13 cellular contexts compared by ENCODE assay signal in the genomic region with DNA sequence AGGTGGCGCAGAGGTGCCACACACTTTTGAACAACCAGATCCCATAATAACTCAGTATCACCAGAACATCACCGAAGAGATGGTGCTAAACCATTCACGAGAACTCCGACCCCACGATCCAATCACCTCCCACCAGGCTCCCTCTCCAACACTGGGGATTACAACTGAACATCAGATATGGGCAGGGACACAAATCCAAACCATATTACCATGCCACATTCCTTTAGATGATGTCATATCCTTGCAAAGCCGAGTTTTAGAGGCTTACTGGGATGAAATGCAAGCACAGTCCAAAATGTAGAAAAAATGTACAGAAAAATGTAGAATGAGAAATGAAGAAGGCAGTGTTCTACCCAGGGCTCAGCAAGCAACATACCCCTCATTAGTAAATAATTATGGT.
A peak's percentile ranks its signal among the peaks of the same experiment; 100 is the strongest.
DNase-seq lines count a peak whose midpoint lies in the region; TF ChIP-seq lines count a peak whose summit lies in the region.
"Had no signal": no experiment of that assay in that cellular context is flagged by ENCODE, and none has a peak within 500 bp of the region (broad histone marks: within the 10 kb centered on the region; RNA-seq: fewer than 3 reads in every experiment).

No MANE protein-coding gene starts in this region.

- H3K18ac ChIP-seq in neuronal stem cell (ENCODE audit: low read length), result no peak overlapping the region

- no peak overlapping the region for H3K14ac ChIP-seq in neuronal stem cell (ENCODE audit: low read length)

- peaks cover 24% of the 10 kb centered on the region for H3K4me1 ChIP-seq in SJCRH30
- H3K4me1 ChIP-seq in neuronal stem cell (ENCODE audit: control insufficient read depth in 2 of 2, insufficient read depth in 1 of 2, low read depth in 1 of 2, low read length in 2 of 2), result no peaks in the 10 kb centered on the region

- no peak overlapping the region for H3K9ac ChIP-seq in neuronal stem cell (ENCODE audit: low read depth, low read length, poor library complexity)

- no peak overlapping the region for H2AFZ ChIP-seq in neuronal stem cell (ENCODE audit: low read length)

- H4K91ac ChIP-seq in neuronal stem cell (ENCODE audit: low read depth, low read length, poor library complexity), result no peak overlapping the region

- H4K8ac ChIP-seq in neuronal stem cell (ENCODE audit: low read depth, low read length), result no peak overlapping the region

- H3K4me2 ChIP-seq in neuronal stem cell (ENCODE audit: insufficient read depth, low read length, poor library complexity, severe bottlenecking), result no peak overlapping the region

- no CpG with 5 or more reads among the region's 6 CpGs for WGBS in neuronal stem cell (ENCODE audit: extremely low coverage in 2 of 2, insufficient read length in 2 of 2, insufficient replicate concordance in 1 of 2), 2 donors

- H3K27ac ChIP-seq in SJCRH30 (peak overlapping the region; percentile 38), caudate nucleus (ENCODE audit: low read depth, low read length) (no peak overlapping the region), neuronal stem cell (replicated peaks; ENCODE audit: low read length) (no peak overlapping the region)

- H2BK120ac ChIP-seq in neuronal stem cell (ENCODE audit: low read depth, low read length), result no peak overlapping the region

- no peak overlapping the region for H2BK15ac ChIP-seq in neuronal stem cell (ENCODE audit: low read length)

- H3K4ac ChIP-seq in neuronal stem cell (ENCODE audit: low read length), result no peak overlapping the region

- H3K36me3 ChIP-seq in SJCRH30, result no peaks in the 10 kb centered on the region
- no peaks in the 10 kb centered on the region for H3K36me3 ChIP-seq in neuronal stem cell (replicated peaks in 1 of 2; ENCODE audit: control insufficient read depth in 2 of 2, insufficient read depth in 2 of 2, low read length in 2 of 2)

- TF ChIP-seq CTCF in retinal pigment epithelial cell (conservative IDR thresholded peaks at IDR 0.05; ENCODE audit: low read depth, low read length), result no peak

- H2BK12ac ChIP-seq in neuronal stem cell (ENCODE audit: low read length), result no peak overlapping the region

- no peaks in the 10 kb centered on the region for H3K79me1 ChIP-seq in neuronal stem cell (ENCODE audit: low read depth, low read length)

- DNase-seq in GM03348 (ENCODE audit: low spot score) (peak; percentile 63), SJCRH30 (peak; percentile 53 to 70), fibroblast of peridontal ligament (ENCODE audit: extremely low read depth) (peak; percentile 92), retinal pigment epithelial cell (ENCODE audit: low read depth) (peak; percentile 92), SHP77 (lab: John Stamatoyannopoulos, UW) (no peak), caudate nucleus (lab: John Stamatoyannopoulos, UW) (no peak), NCI-H774 (lab: John Stamatoyannopoulos, UW) (no peak), neuronal stem cell (ENCODE audit: low spot score) (no peak)
- DNase-seq: activated CD4-positive, alpha-beta memory T cell treated with anti-CD3 and anti-CD28 coated beads, Interleukin-2, amount 10 ng/mL, durations not matched to agents 7 days and 5 days; activated naive CD4-positive, alpha-beta T cell treated with anti-CD3 and anti-CD28 coated beads, Interleukin-2, amount 50 U/mL, for 16 hours; mucosa of descending colon; NCI-H1105 treated with DMSO at 0.1 percent for 48 hours; stimulated activated CD8-positive, alpha-beta memory T cell treated with anti-CD3 and anti-CD28 coated beads, Interleukin-4, amount 100 ng/mL, for 48 hours had no signal

- H3K23ac ChIP-seq in neuronal stem cell (ENCODE audit: low read depth, low read length, poor library complexity), result no peak overlapping the region

- no peak overlapping the region for H2BK5ac ChIP-seq in neuronal stem cell (ENCODE audit: low read length)

- H3K4me3 ChIP-seq in SJCRH30, result no peak overlapping the region
- H3K4me3 ChIP-seq in retinal pigment epithelial cell (ENCODE audit: low read length), result no peak overlapping the region
- no peak overlapping the region for H3K4me3 ChIP-seq in neuronal stem cell (ENCODE audit: low read length in 2 of 2)
- H3K4me3 ChIP-seq: mucosa of descending colon had no signal

- H3K27me3 ChIP-seq in SJCRH30 (no peaks in the 10 kb centered on the region), neuronal stem cell (ENCODE audit: control insufficient read depth in 3 of 3, insufficient read depth in 3 of 3, low read depth in 1 of 3, low read length in 3 of 3) (no peaks in the 10 kb centered on the region)

- H2AK5ac ChIP-seq in neuronal stem cell (ENCODE audit: low read depth, low read length), result no peak overlapping the region

- H3K9me3 ChIP-seq in SJCRH30 (replicated peaks) (no peaks in the 10 kb centered on the region), neuronal stem cell (replicated peaks in 1 of 2; ENCODE audit: control insufficient read depth in 2 of 2, insufficient read depth in 1 of 2, low read depth in 1 of 2, low read length in 2 of 2) (no peaks in the 10 kb centered on the region)
- H3K9me3 ChIP-seq: mucosa of descending colon had no signal

Comparison
In these comparisons a context has a peak if more than half of its experiments do, and no peak if none do; other contexts are left out.
1. DNase-seq: peak in GM03348 (single experiment), SJCRH30 (2 of 2), fibroblast of peridontal ligament (single experiment) and retinal pigment epithelial cell (single experiment); none in SHP77 (0 of 2), caudate nucleus (0 of 61), NCI-H774 (single experiment) and neuronal stem cell (single experiment).